In genomic region chr1:195193134-195193533, GRCh38 we compare ENCODE assay signal across 1 cellular context.
TF ChIP-seq lines count a peak whose summit lies in the region.

No MANE protein-coding gene starts in this region.

TF ChIP-seq in HepG2, 621 proteins besides CTCF, POLR2A, EP300 and RAD21 (continued from another document):
- no peak for TF ChIP-seq THRA (CRISPR knock-in tag; IDR thresholded peaks at IDR 0.05; ENCODE audit: borderline replicate concordance)
- peak; percentile 37; the same call in 1 of the 2 replicates for TF ChIP-seq CEBPB (IDR thresholded peaks at IDR 0.05; ENCODE audit: borderline replicate concordance, low read depth, low read length)
